27 cellular contexts compared by ENCODE assay signal in genomic region chr6:3283641-3284435, GRCh38. TPM values are rescaled to one million over a fixed set of nuclear protein-coding genes. Genes with fewer than 3 reads are reported as not detected.
DNase-seq lines count a peak whose midpoint lies in the region; FAIRE-seq and TF ChIP-seq lines count a peak whose summit lies in the region.
"Had no signal": no experiment of that assay in that cellular context is flagged by ENCODE, and none has a peak within 500 bp of the region (broad histone marks: within the 10 kb centered on the region; RNA-seq: fewer than 3 reads in every experiment).

No MANE protein-coding gene starts in this region.

- FAIRE-seq in astrocyte (lab: Jason Lieb, UNC): no peak
- FAIRE-seq: GM12892, keratinocyte, TTC549 had no signal

- H3K36me3 ChIP-seq in astrocyte (ENCODE audit: insufficient read depth, low read length) (no peaks in the 10 kb centered on the region), brain microvascular endothelial cell (replicated peaks) (no peaks in the 10 kb centered on the region)

- no peaks in the 10 kb centered on the region for H3K79me2 ChIP-seq in astrocyte (ENCODE audit: insufficient read depth, low read length)

- peaks cover 16% of the 10 kb centered on the region for H3K4me1 Mint-ChIP-seq in astrocyte (ENCODE audit: low read depth, unreplicated experiment)

- no peaks in the 10 kb centered on the region for H3K9me3 ChIP-seq in astrocyte (ENCODE audit: insufficient read depth, low read depth, low read length)
- H3K9me3 ChIP-seq: lower lobe of right lung had no signal

- DNase-seq in activated effector memory CD4-positive, alpha-beta T cell treated with anti-CD3 and anti-CD28 coated beads, Interleukin-2, amount 50 U/mL, for 16 hours: peak; percentile 53
- DNase-seq in activated effector memory CD4-positive, alpha-beta T cell treated with Interleukin-2 at 50 U/mL for 16 hours: no peak
- DNase-seq in astrocyte (ENCODE audit: low read depth) (no peak), substantia nigra (lab: John Stamatoyannopoulos, UW) (no peak), NCI-H226 (no peak), brain microvascular endothelial cell (no peak), ACHN (no peak)
- DNase-seq: activated CD4-positive, CD25-positive, alpha-beta regulatory T cell treated with anti-CD3 and anti-CD28 coated beads, Interleukin-2, amount 50 U/mL, for 72 hours; activated CD8-positive, alpha-beta T cell treated with anti-CD3 and anti-CD28 coated beads for 36 hours; cerebellar nuclear complex; effector CD8-positive, alpha-beta T cell; erythroblast; GOT3; lower lobe of right lung; NCI-H526 treated with DMSO at 0.1 percent for 48 hours; stimulated activated CD4-positive, alpha-beta T cell treated with anti-CD3 and anti-CD28 coated beads, Interleukin-15, amount 100 ng/mL, for 24 hours; stimulated activated naive CD4-positive, alpha-beta T cell treated with Interleukin-2 at 50 U/mL for 16 hours; T-helper 1 cell had no signal

- no peak overlapping the region for H3K27ac Mint-ChIP-seq in astrocyte (ENCODE audit: unreplicated experiment)
- H3K27ac Mint-ChIP-seq: activated CD8-positive, alpha-beta T cell treated with anti-CD3 and anti-CD28 coated beads for 36 hours; activated naive CD8-positive, alpha-beta T cell treated with anti-CD3 and anti-CD28 coated beads, Interleukin-2, amount 10 ng/mL, durations not matched to agents 7 days and 5 days; IgD-negative memory B cell; nephron had no signal

- H3K9me3 Mint-ChIP-seq in astrocyte (ENCODE audit: unreplicated experiment): no peaks in the 10 kb centered on the region
- H3K9me3 Mint-ChIP-seq: activated CD8-positive, alpha-beta T cell treated with anti-CD3 and anti-CD28 coated beads for 36 hours; activated naive CD8-positive, alpha-beta T cell treated with anti-CD3 and anti-CD28 coated beads, Interleukin-2, amount 10 ng/mL, durations not matched to agents 7 days and 5 days; CD4-positive, alpha-beta T cell; IgD-negative memory B cell; nephron had no signal

- no peak overlapping the region for H3K9ac ChIP-seq in astrocyte (ENCODE audit: low read length)

- H3K4me2 ChIP-seq in astrocyte (ENCODE audit: low read length): no peak overlapping the region

- peaks cover 24% of the 10 kb centered on the region for H3K4me1 ChIP-seq in astrocyte (ENCODE audit: insufficient read depth, low read length)

- in situ Hi-C loops in brain microvascular endothelial cell (cut with HindIII; ENCODE audit: low pct_ligation_motif_present, low sequenced_read_pairs): loop anchor here (10.0 kb wide), 1 partner anchor 441 kb away; no protein-coding TSS in a partner anchor
- in situ Hi-C loops in ACHN (cut with HindIII; ENCODE audit: low pct_ligation_motif_present, low pct_unique_long_range_greater_than_20kb, low sequenced_read_pairs): no loop called here

- H3K36me3 Mint-ChIP-seq in astrocyte (ENCODE audit: low read depth, unreplicated experiment): peaks cover 5% of the 10 kb centered on the region
- H3K36me3 Mint-ChIP-seq: activated naive CD8-positive, alpha-beta T cell treated with anti-CD3 and anti-CD28 coated beads, Interleukin-2, amount 10 ng/mL, durations not matched to agents 7 days and 5 days had no signal

- H3K27me3 ChIP-seq in astrocyte (ENCODE audit: insufficient read depth, low read length) (peaks cover 4% of the 10 kb centered on the region), layer of hippocampus (ENCODE audit: control insufficient read depth, insufficient read depth, low read length) (no peaks in the 10 kb centered on the region), brain microvascular endothelial cell (replicated peaks) (no peaks in the 10 kb centered on the region)

- no peaks in the 10 kb centered on the region for H4K20me1 ChIP-seq in astrocyte (ENCODE audit: insufficient read depth, low read length)

- no peak overlapping the region for H3K4me3 ChIP-seq in astrocyte (ENCODE audit: insufficient read depth, low read depth, low read length)
- no peak overlapping the region for H3K4me3 ChIP-seq in brain microvascular endothelial cell (ENCODE audit: low read depth, low read length)
- H3K4me3 ChIP-seq: lower lobe of right lung had no signal

- TF ChIP-seq CTCF in astrocyte (IDR thresholded peaks at IDR 0.05; ENCODE audit: insufficient read depth, low read depth, low read length) (no peak), brain microvascular endothelial cell (IDR thresholded peaks at IDR 0.05; ENCODE audit: low read depth, low read length, missing control alignments) (no peak)

- H3K27me3 Mint-ChIP-seq in astrocyte (ENCODE audit: low read depth, unreplicated experiment): peaks cover 4% of the 10 kb centered on the region
- H3K27me3 Mint-ChIP-seq: activated CD8-positive, alpha-beta T cell treated with anti-CD3 and anti-CD28 coated beads for 36 hours; activated naive CD8-positive, alpha-beta T cell treated with anti-CD3 and anti-CD28 coated beads, Interleukin-2, amount 10 ng/mL, durations not matched to agents 7 days and 5 days; CD4-positive, alpha-beta T cell; IgD-negative memory B cell had no signal

- H2AFZ ChIP-seq in astrocyte (ENCODE audit: low read depth, low read length): no peak overlapping the region

- H3K27ac ChIP-seq in astrocyte (ENCODE audit: low read depth, low read length): peak overlapping the region; percentile 84
- H3K27ac ChIP-seq in layer of hippocampus (ENCODE audit: low read depth, low read length): peak overlapping the region; percentile 38
- H3K27ac ChIP-seq in substantia nigra (ENCODE audit: low read depth, low read length, poor library complexity, severe bottlenecking): peak overlapping the region; percentile 83
- H3K27ac ChIP-seq in brain microvascular endothelial cell: no peak overlapping the region
- H3K27ac ChIP-seq: 22Rv1, lower lobe of right lung had no signal

- no peak overlapping the region for H3K4me3 Mint-ChIP-seq in astrocyte (ENCODE audit: unreplicated experiment)
- H3K4me3 Mint-ChIP-seq: activated CD8-positive, alpha-beta T cell treated with anti-CD3 and anti-CD28 coated beads for 36 hours; activated naive CD8-positive, alpha-beta T cell treated with anti-CD3 and anti-CD28 coated beads, Interleukin-2, amount 10 ng/mL, durations not matched to agents 7 days and 5 days; CD4-positive, alpha-beta T cell; IgD-negative memory B cell; nephron had no signal

RNA-seq across cellular contexts. Expression of gene PSMG4, which starts 25.1 kb away (rescaled TPM):
- total RNA-seq in astrocyte: 22.2 and 23.4 TPM in 2 replicates

RNA-seq across cellular contexts. Expression of gene TUBB2B, which starts 56.4 kb away (rescaled TPM):
- 124 and 144 TPM in 2 replicates for total RNA-seq in astrocyte
- total RNA-seq: activated naive CD8-positive, alpha-beta T cell treated with anti-CD3 and anti-CD28 coated beads, Interleukin-2, amount 10 ng/mL, durations not matched to agents 7 days and 5 days; CD4-positive, alpha-beta T cell had no signal
